ENCODE assay signal across 8 cellular contexts in the genomic region with DNA sequence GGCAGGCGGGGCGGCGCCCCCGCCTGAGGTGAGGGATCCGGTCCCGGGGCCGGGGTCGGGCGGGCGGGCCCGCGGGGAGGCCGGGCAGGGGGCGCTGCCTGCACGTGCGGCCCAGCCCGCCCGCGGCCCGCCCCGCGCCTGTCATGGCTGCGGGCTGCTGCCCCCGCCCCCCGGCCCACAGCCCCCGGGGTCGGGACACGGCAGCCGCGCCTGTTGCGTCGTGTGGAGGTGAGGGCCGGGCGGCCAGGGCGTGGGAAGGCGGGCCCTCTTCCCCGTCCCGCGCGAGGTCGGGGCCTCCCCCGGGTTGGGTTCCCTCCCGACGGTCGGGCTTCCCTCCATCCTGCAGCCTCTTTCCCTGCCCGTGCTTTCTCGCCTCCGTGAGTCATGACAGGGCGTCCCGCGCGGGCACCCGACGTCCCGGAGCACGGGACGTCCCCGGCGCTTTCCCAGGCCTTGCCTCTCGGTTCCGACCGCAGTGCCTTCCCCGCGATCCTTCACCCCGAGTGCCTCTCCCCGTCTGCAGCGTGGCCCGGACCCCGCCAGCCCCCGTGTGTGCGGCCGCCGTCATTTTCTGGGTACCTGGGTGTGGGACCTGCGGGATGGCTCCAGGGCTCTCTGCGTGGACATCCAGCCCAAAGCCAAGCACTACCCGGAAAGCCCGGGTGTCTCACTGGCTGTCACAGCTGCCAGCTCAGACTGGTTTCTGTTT.
A peak's percentile ranks its signal among the peaks of the same experiment; 100 is the strongest.
DNase-seq lines count a peak whose midpoint lies in the region; ATAC-seq and TF ChIP-seq lines count a peak whose summit lies in the region.

No MANE protein-coding gene starts in this region.

- peak overlapping the region; percentile 97 to 98 for H3K27ac ChIP-seq in mucosa of rectum (ENCODE audit: low read depth in 2 of 2, low read length in 2 of 2)

- H3K4me3 ChIP-seq in epithelial cell of proximal tubule (ENCODE audit: low read depth, low read length), result peak overlapping the region; percentile 78
- H3K4me3 ChIP-seq in mucosa of rectum (ENCODE audit: low read length in 2 of 2), result peak overlapping the region; percentile 80 to 89

- peak overlapping the region; percentile 76 to 93 for H3K9ac ChIP-seq in mucosa of rectum (ENCODE audit: low read depth in 1 of 2, low read length in 2 of 2)

- H3K9me3 ChIP-seq in mucosa of rectum (ENCODE audit: control insufficient read depth in 2 of 2, low read length in 2 of 2), result no peaks in the 10 kb centered on the region

- no peak for TF ChIP-seq CTCF in epithelial cell of proximal tubule (conservative IDR thresholded peaks at IDR 0.05; ENCODE audit: low read depth, low read length)

- peak; percentile 17 for ATAC-seq in GM21619 (IDR thresholded peaks at IDR 0.05; ENCODE audit: unreplicated experiment)

- H3K36me3 ChIP-seq in mucosa of rectum (ENCODE audit: control insufficient read depth in 2 of 2, insufficient read depth in 2 of 2, low read length in 2 of 2), result no peaks in the 10 kb centered on the region

- peak; percentile 49 for DNase-seq in COLO668 (lab: John Stamatoyannopoulos, UW; ENCODE audit: unreplicated experiment)
- peak; percentile 54 for DNase-seq in NCI-H226
- DNase-seq in activated T-cell treated with anti-CD3 and anti-CD28 coated beads for 48 hours (ENCODE audit: low read depth), result peak; percentile 63
- DNase-seq in epithelial cell of proximal tubule (ENCODE audit: low read depth), result no peak
- DNase-seq in stimulated activated CD8-positive, alpha-beta memory T cell treated with anti-CD3 and anti-CD28 coated beads, Interleukin-4, amount 100 ng/mL, for 24 hours (ENCODE audit: low read depth), result peak; percentile 49
- DNase-seq in NCI-H2081 (lab: John Stamatoyannopoulos, UW), result no peak

- H3K27me3 ChIP-seq in mucosa of rectum (ENCODE audit: control insufficient read depth in 2 of 2, insufficient read depth in 2 of 2, low read length in 2 of 2), result no peaks in the 10 kb centered on the region

- peaks cover 18 to 21% of the 10 kb centered on the region in 2 donors for H3K4me1 ChIP-seq in mucosa of rectum (ENCODE audit: control insufficient read depth in 2 of 2, insufficient read depth in 2 of 2, low read length in 2 of 2)

Comparison
In these comparisons a context has a peak if more than half of its experiments do, and no peak if none do; other contexts are left out.
1. DNase-seq: peak in COLO668 (single experiment), NCI-H226 (single experiment), activated T-cell treated with anti-CD3 and anti-CD28 coated beads for 48 hours (single experiment) and stimulated activated CD8-positive, alpha-beta memory T cell treated with anti-CD3 and anti-CD28 coated beads, Interleukin-4, amount 100 ng/mL, for 24 hours (single experiment); none in epithelial cell of proximal tubule (single experiment) and NCI-H2081 (0 of 2).